In the genomic region with DNA sequence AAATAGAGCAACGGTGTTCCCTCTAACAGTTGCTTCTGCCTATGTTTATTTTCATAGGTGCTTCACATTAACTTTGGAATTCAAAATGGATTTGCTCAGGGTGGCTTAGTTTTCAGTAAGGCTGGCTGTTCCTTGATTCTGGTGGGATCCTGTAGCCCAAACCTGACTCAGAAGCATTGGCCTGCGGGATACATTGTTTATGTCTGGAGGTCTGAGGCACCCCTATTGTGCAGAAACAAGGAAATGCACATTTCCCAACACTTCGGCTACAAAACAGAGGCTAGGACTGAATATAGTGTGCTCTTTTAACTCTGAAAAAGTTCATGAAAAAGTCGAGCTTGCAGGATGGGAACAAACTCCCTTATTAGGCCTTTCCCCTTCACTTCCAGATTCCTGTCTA, we compare ENCODE assay signal across 16 cellular contexts.
DNase-seq lines count a peak whose midpoint lies in the region; ATAC-seq and TF ChIP-seq lines count a peak whose summit lies in the region.
"Had no signal": no experiment of that assay in that cellular context is flagged by ENCODE, and none has a peak within 500 bp of the region (broad histone marks: within the 10 kb centered on the region; RNA-seq: fewer than 3 reads in every experiment).

No MANE protein-coding gene starts in this region.

- in situ Hi-C loops in astrocyte of the cerebellum (cut with HindIII; ENCODE audit: low sequenced_read_pairs), result no loop called here

- no peak for TF ChIP-seq CTCF in astrocyte of the cerebellum (IDR thresholded peaks at IDR 0.05; ENCODE audit: low read depth, low read length, missing control alignments)

- DNase-seq in HCEC 1CT, result peak; percentile 84
- peak; percentile 49 for DNase-seq in astrocyte of the cerebellum (ENCODE audit: low read depth)
- DNase-seq in iris pigment epithelial cell (ENCODE audit: low read depth), result peak; percentile 89
- peak; percentile 87 for DNase-seq in smooth muscle cell of the brain vasculature (ENCODE audit: low read depth, low spot score)
- DNase-seq in retina, result no peak
- DNase-seq in T-helper 9 cell, result no peak
- DNase-seq in NCI-H1694 treated with DMSO at 0.1 percent for 48 hours (lab: John Stamatoyannopoulos, UW), result no peak
- DNase-seq: Calu3; CD4-positive, CD25-positive, alpha-beta regulatory T cell; GF-D8; MM.1S; NCI-H1105 treated with DMSO at 0.1 percent for 48 hours; NCI-H1930; NCI-H2171 treated with DMSO at 0.1 percent for 48 hours had no signal

- ATAC-seq in GM18502 (IDR thresholded peaks at IDR 0.05; ENCODE audit: poor library complexity, unreplicated experiment), result no peak
- ATAC-seq: GM23338 had no signal

- H3K4me3 ChIP-seq in astrocyte of the cerebellum (ENCODE audit: low read depth, low read length), result no peak overlapping the region
- H3K4me3 ChIP-seq: GM23338 had no signal

Comparison
In these comparisons a context has a peak if more than half of its experiments do, and no peak if none do; other contexts are left out.
1. DNase-seq: peak in HCEC 1CT (single experiment), astrocyte of the cerebellum (single experiment), iris pigment epithelial cell (single experiment) and smooth muscle cell of the brain vasculature (single experiment); none in retina (single experiment), T-helper 9 cell (single experiment) and NCI-H1694 treated with DMSO at 0.1 percent for 48 hours (single experiment).